ENCODE assay signal across 8 cellular contexts in genomic region chr5:151051066-151051930, GRCh38. TPM values are rescaled to one million over a fixed set of nuclear protein-coding genes. Genes with fewer than 3 reads are reported as not detected.
A peak's percentile ranks its signal among the peaks of the same experiment; 100 is the strongest.
DNase-seq lines count a peak whose midpoint lies in the region; ATAC-seq and TF ChIP-seq lines count a peak whose summit lies in the region.

No MANE protein-coding gene starts in this region.

- no peak overlapping the region for H3K4me3 ChIP-seq in epithelial cell of esophagus (ENCODE audit: low read length)

- in situ Hi-C loops in ACHN (cut with HindIII; ENCODE audit: low pct_ligation_motif_present, low pct_unique_long_range_greater_than_20kb, low sequenced_read_pairs), result no loop called here

- DNase-seq in ACHN (peak; percentile 79), NOMO-1 treated with dmso at 0.1 percent for 144 hours (lab: John Stamatoyannopoulos, UW; ENCODE audit: unreplicated experiment) (peak; percentile 88), epithelial cell of esophagus (ENCODE audit: low read depth) (peak; percentile 69), myocyte (ENCODE audit: low read depth) (peak; percentile 86)
- DNase-seq in activated CD8-positive, alpha-beta memory T cell treated with anti-CD3 and anti-CD28 coated beads, Interleukin-2, amount 50 U/mL, for 24 hours (ENCODE audit: extremely low read depth), result peak; percentile 30
- DNase-seq in stimulated activated CD8-positive, alpha-beta memory T cell treated with anti-CD3 and anti-CD28 coated beads, Interleukin-7, amount 100 ng/mL, for 48 hours (ENCODE audit: extremely low read depth in 1 of 2, low read depth in 1 of 2), result peak; percentile 22 to 43

- peak; percentile 85 for TF ChIP-seq CTCF in epithelial cell of esophagus (IDR thresholded peaks at IDR 0.05; ENCODE audit: insufficient read depth, low read depth, low read length, missing control alignments)

- ATAC-seq in GM18508 (IDR thresholded peaks at IDR 0.05; ENCODE audit: insufficient read depth, unreplicated experiment) (peak; percentile 53), HG03060 (IDR thresholded peaks at IDR 0.05; ENCODE audit: low read depth, unreplicated experiment) (peak; percentile 55)

RNA-seq across cellular contexts. Expression of gene TNIP1, which starts 29.5 kb away (rescaled TPM):
- 213 and 269 TPM in 2 replicates for total RNA-seq in myocyte
- 153 TPM for polyA plus RNA-seq in myocyte (2012)

RNA-seq across cellular contexts. Expression of gene GPX3, which starts 30.9 kb away (rescaled TPM):
- total RNA-seq in myocyte, result 3.7 and 5.6 TPM in 2 replicates
- 11.6 TPM for polyA plus RNA-seq in myocyte (2012)

Comparison
In these comparisons a context has a peak if more than half of its experiments do, and no peak if none do; other contexts are left out.
1. DNase-seq: peak in every context shown above with its lines; median percentile 88 in NOMO-1 treated with dmso at 0.1 percent for 144 hours; 86 in myocyte; 79 in ACHN; 69 in epithelial cell of esophagus; 32 in stimulated activated CD8-positive, alpha-beta memory T cell treated with anti-CD3 and anti-CD28 coated beads, Interleukin-7, amount 100 ng/mL, for 48 hours; 30 in activated CD8-positive, alpha-beta memory T cell treated with anti-CD3 and anti-CD28 coated beads, Interleukin-2, amount 50 U/mL, for 24 hours.